In genomic region chr1:6603424-6603850, GRCh38 we compare ENCODE assay signal across 8 cellular contexts. TPM values are rescaled to one million over a fixed set of nuclear protein-coding genes. Genes with fewer than 3 reads are reported as not detected.
DNase-seq lines count a peak whose midpoint lies in the region; ATAC-seq and TF ChIP-seq lines count a peak whose summit lies in the region.

No MANE protein-coding gene starts in this region.

- peak overlapping the region; percentile 76 for H3K9ac ChIP-seq in HUES64 (ENCODE audit: low read depth, low read length)

- TF ChIP-seq CTCF in lower leg skin (IDR thresholded peaks at IDR 0.05), result no peak

- H3K9me3 ChIP-seq in HUES64 (ENCODE audit: insufficient read depth, low read depth, low read length), result no peaks in the 10 kb centered on the region

- no peaks in the 10 kb centered on the region for H3K27me3 ChIP-seq in HUES64 (ENCODE audit: insufficient read depth, low read length)

- H3K27ac ChIP-seq in HUES64 (ENCODE audit: low read depth, low read length) (peak overlapping the region; percentile 87), cingulate gyrus (ENCODE audit: low read depth, low read length) (peak overlapping the region; percentile 98)

- intact Hi-C loops in lower leg skin (cut with DNase I; ENCODE audit: low total_unique reads), result no loop called here

- H3K36me3 ChIP-seq in HUES64 (ENCODE audit: insufficient read depth, low read length), result peaks cover 10% of the 10 kb centered on the region

- DNase-seq in ACHN (peak; percentile 64), lower leg skin (ENCODE audit: low spot score in 2 of 2) (peak in 1 of 2 donors; percentile 93), NCI-H69 (lab: John Stamatoyannopoulos, UW) (no peak)
- DNase-seq in stimulated activated naive CD4-positive, alpha-beta T cell (lab: John Stamatoyannopoulos, UW), result peak; percentile 41 to 83 (median 74)

- peak; percentile 11 for ATAC-seq in GM19324 (IDR thresholded peaks at IDR 0.05; ENCODE audit: low FRiP score, unreplicated experiment)
- ATAC-seq in activated CD4-positive, CD25-positive, alpha-beta regulatory T cell treated with anti-CD3 and anti-CD28 coated beads, Interleukin-2, amount 50 U/mL, for 24 hours, result peak; percentile 3 to 4

- peaks cover 22% of the 10 kb centered on the region; the same call in 1 of the 2 replicates for H3K4me1 ChIP-seq in HUES64 (ENCODE audit: insufficient read depth, low read length)

- TF ChIP-seq POLR2A in lower leg skin (IDR thresholded peaks at IDR 0.05), result no peak

- in situ Hi-C loops in ACHN (cut with HindIII; ENCODE audit: low pct_ligation_motif_present, low pct_unique_long_range_greater_than_20kb, low sequenced_read_pairs), result no loop called here

- WGBS in HUES64, result 3% methylated on average over 29 of the region's 29 CpGs
- 0 to 1% methylated on average over 27 to 29 of the region's 29 CpGs for WGBS in lower leg skin, 2 donors

- H3K4me3 ChIP-seq in HUES64 (ENCODE audit: low read length) (peak overlapping the region; percentile 97), lower leg skin (ENCODE audit: low read depth, poor library complexity, severe bottlenecking) (peak overlapping the region; percentile 45)

RNA-seq across cellular contexts. Expression of gene KLHL21, which starts 0.8 kb away (rescaled TPM):
- polyA plus RNA-seq in HUES64 (2013, experiment 1 of 2), result 12.7 TPM
- 10.0 TPM for polyA plus RNA-seq in HUES64 (2013, experiment 2 of 2)
- 100 to 1,000 TPM in 3 of 4 donors, 10 to 100 TPM in 1; 89.6 to 147 (median 130) TPM for total RNA-seq in lower leg skin

RNA-seq across cellular contexts. Expression of gene PHF13, which starts 10.1 kb away (rescaled TPM):
- 22.4 TPM for polyA plus RNA-seq in HUES64 (2013, experiment 1 of 2)
- polyA plus RNA-seq in HUES64 (2013, experiment 2 of 2), result 25.9 TPM
- 10 to 100 TPM; 18.4 to 26.7 (median 21.1) TPM for total RNA-seq in lower leg skin

RNA-seq across cellular contexts. Expression of gene THAP3, which starts 21.2 kb away (rescaled TPM):
- 12.7 TPM for polyA plus RNA-seq in HUES64 (2013, experiment 1 of 2)
- 13.1 TPM for polyA plus RNA-seq in HUES64 (2013, experiment 2 of 2)
- total RNA-seq in lower leg skin, result 10 to 100 TPM; 20.1 to 26.9 (median 23.4) TPM

RNA-seq across cellular contexts. Expression of gene ZBTB48, which starts 23.6 kb away (rescaled TPM):
- polyA plus RNA-seq in HUES64 (2013, experiment 1 of 2), result 16.3 TPM
- polyA plus RNA-seq in HUES64 (2013, experiment 2 of 2), result 12.2 TPM
- total RNA-seq in lower leg skin, result 10 to 100 TPM; 31.6 to 40.4 (median 34.8) TPM

RNA-seq across cellular contexts. Expression of gene TAS1R1, which starts 48.3 kb away (rescaled TPM):
- not detected for polyA plus RNA-seq in HUES64 (2013, experiment 1 of 2)
- polyA plus RNA-seq in HUES64 (2013, experiment 2 of 2), result not detected
- under 1 TPM in 2 of 4 donors, not detected in 2; 0.27 to 0.39 TPM for total RNA-seq in lower leg skin
